In the genomic region with DNA sequence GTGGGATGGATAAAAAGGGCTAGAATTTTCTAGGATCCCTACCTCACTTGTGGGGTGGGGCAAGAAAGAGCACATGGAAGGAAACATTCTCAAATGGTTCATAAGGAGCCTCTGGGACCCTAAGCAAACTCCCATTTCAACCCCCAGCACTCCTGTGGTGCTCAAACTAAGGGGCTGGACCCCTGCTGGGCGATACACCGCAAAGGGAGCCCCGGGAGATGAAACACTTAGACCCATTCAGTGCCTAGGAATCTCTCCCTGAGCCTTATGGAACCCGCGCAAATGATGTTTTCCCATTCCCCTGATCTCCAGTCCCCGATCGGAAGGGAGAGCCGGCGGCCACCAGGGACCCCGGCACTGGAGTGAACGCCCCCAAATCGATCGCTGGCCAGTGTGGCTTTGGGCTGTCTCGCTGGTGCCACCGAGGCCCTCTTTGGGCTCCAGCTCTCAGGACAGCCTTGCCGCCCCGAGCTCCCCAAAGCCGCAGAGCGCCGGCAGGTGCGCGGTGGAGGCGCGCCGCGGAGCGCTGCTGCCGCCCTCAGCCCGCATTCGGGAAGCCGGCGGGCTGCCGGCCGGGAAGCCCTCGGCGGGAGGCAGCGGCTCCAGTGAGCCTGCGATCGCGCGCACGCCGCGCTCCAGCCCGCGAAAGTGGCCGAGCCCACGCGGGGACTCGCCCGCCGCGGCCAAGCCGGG, we compare ENCODE assay signal across 7 cellular contexts. TPM values are rescaled to one million over a fixed set of nuclear protein-coding genes. Genes with fewer than 3 reads are reported as not detected.
DNase-seq lines count a peak whose midpoint lies in the region; ATAC-seq, FAIRE-seq and TF ChIP-seq lines count a peak whose summit lies in the region.

No MANE protein-coding gene starts in this region.

- CTCF ChIA-PET in HepG2 (lab: Yijun Ruan, JAX; ENCODE audit: low intra/inter-chr PET ratio, low total read pairs), result no interaction called here

- intact Hi-C loops in HepG2 (cut with micrococcal nuclease; ENCODE audit: unreplicated experiment) (no loop called here), testis (cut with DNase I; ENCODE audit: low total_unique reads) (loop anchor here (10.0 kb wide), 2 partner anchors 108 to 218 kb away; no protein-coding TSS in a partner anchor)

- H3K4me3 ChIP-seq in MM.1S (ENCODE audit: low read length) (peak overlapping the region; percentile 68), HepG2 (replicated peaks in 1 of 3; ENCODE audit: insufficient read depth in 1 of 3, low read depth in 2 of 3, low read length in 3 of 3) (peak overlapping the region; percentile 65 to 81 (median 80)), testis (peak overlapping the region; percentile 69 to 81)

- H3K79me2 ChIP-seq in MM.1S (ENCODE audit: low read length) (no peaks in the 10 kb centered on the region), HepG2 (ENCODE audit: insufficient read depth, low read length) (no peaks in the 10 kb centered on the region)

- POLR2A ChIA-PET in HepG2 (lab: Yijun Ruan, JAX), result interaction anchor here (1.5 kb wide), 1 partner anchor 40 kb away, joined by 3 read pairs; no protein-coding TSS in a partner anchor

- H3K4me1 ChIP-seq in MM.1S (ENCODE audit: low read length) (peaks cover 5% of the 10 kb centered on the region), HepG2 (ENCODE audit: insufficient read depth, low read length) (peaks cover 64% of the 10 kb centered on the region), testis (peaks cover 13% of the 10 kb centered on the region)

- TF ChIP-seq EP300 in HepG2 (IDR thresholded peaks at IDR 0.05; ENCODE audit: low read depth in 2 of 2, low read length in 2 of 2) (no peak), HepG2 (CRISPR knock-in tag; IDR thresholded peaks at IDR 0.05; ENCODE audit: borderline replicate concordance) (no peak)

- no peak for FAIRE-seq in HepG2 (lab: Jason Lieb, UNC)

- H3K9me2 ChIP-seq in MM.1S (replicated peaks; ENCODE audit: insufficient read depth, low read length), result no peaks in the 10 kb centered on the region

- ATAC-seq in HepG2 (peak; percentile 58), GM19324 (IDR thresholded peaks at IDR 0.05; ENCODE audit: low FRiP score, unreplicated experiment) (no peak)

- TF ChIP-seq POLR2A in HepG2 (IDR thresholded peaks at IDR 0.05; ENCODE audit: insufficient read depth in 1 of 2, low read depth in 2 of 2, low read length in 2 of 2) (no peak), testis (IDR thresholded peaks at IDR 0.05) (no peak)

- H2AFZ ChIP-seq in MM.1S (ENCODE audit: low read length) (peak overlapping the region; percentile 59), HepG2 (ENCODE audit: low read length) (no peak overlapping the region)

- H3K4me2 ChIP-seq in MM.1S (ENCODE audit: low read depth, low read length) (peak overlapping the region; percentile 98), HepG2 (ENCODE audit: low read depth, low read length) (peak overlapping the region; percentile 92)

- TF ChIP-seq RAD21 in HepG2 (CRISPR knock-in tag; IDR thresholded peaks at IDR 0.05), result peak; percentile 74

- H3K9ac ChIP-seq in MM.1S (ENCODE audit: low read length) (peak overlapping the region; percentile 29; the same call in 1 of the 2 replicates), HepG2 (ENCODE audit: insufficient read depth, low read depth, low read length) (peak overlapping the region; percentile 51; the same call in 1 of the 2 replicates)

- H3K9me3 ChIP-seq in MM.1S (replicated peaks; ENCODE audit: insufficient read depth, low read length) (no peaks in the 10 kb centered on the region), HepG2 (ENCODE audit: low read length) (no peaks in the 10 kb centered on the region), testis (no peaks in the 10 kb centered on the region)

- peaks cover 16% of the 10 kb centered on the region for H3F3A ChIP-seq in MM.1S (ENCODE audit: insufficient read depth, low read length)

- in situ Hi-C loops in HepG2 (cut with HindIII; ENCODE audit: extremely low pct_ligation_motif_present, low pct_unique_long_range_greater_than_20kb), result loop anchor here (5.0 kb wide), 1 partner anchor 111 kb away; no protein-coding TSS in a partner anchor

- H3K27me3 ChIP-seq in MM.1S (replicated peaks; ENCODE audit: insufficient read depth, low read length), result no peaks in the 10 kb centered on the region; the same call in 1 of the 2 replicates
- peaks cover 0 to 21% of the 10 kb centered on the region in 2 experiments; a peak in 2 of 5 replicates for H3K27me3 ChIP-seq in HepG2 (ENCODE audit: control insufficient read depth in 1 of 2, insufficient read depth in 2 of 2, low read length in 2 of 2)
- no peaks in the 10 kb centered on the region for H3K27me3 ChIP-seq in testis

- no peak overlapping the region for H3K27ac ChIP-seq in MM.1S (ENCODE audit: low read length)
- peak overlapping the region; percentile 80 for H3K27ac ChIP-seq in caudate nucleus (ENCODE audit: low read depth, low read length)
- H3K27ac ChIP-seq in HepG2 (ENCODE audit: extremely low read length, insufficient read depth, low read length), result no peak overlapping the region
- H3K27ac ChIP-seq in testis, result peak overlapping the region; percentile 69 to 83

- H3K36me3 ChIP-seq in MM.1S (replicated peaks; ENCODE audit: insufficient read depth, low read length), result no peaks in the 10 kb centered on the region
- H3K36me3 ChIP-seq in HepG2 (replicated peaks in 1 of 2; ENCODE audit: control insufficient read depth in 1 of 2, insufficient read depth in 2 of 2, low read length in 2 of 2), result no peaks in the 10 kb centered on the region
- H3K36me3 ChIP-seq in testis (ENCODE audit: low read depth, missing control alignments), result no peaks in the 10 kb centered on the region

- BruUV-seq in HepG2 (replicated peaks; lab: Mats Ljungman, UMichigan), result no TSS peak

- DNase-seq in ELF-1 (ENCODE audit: low read depth, low spot score) (peak; percentile 49), MM.1S (peak; percentile 70), caudate nucleus (lab: John Stamatoyannopoulos, UW) (peak in 13 of 61 donors; percentile 17 to 64 (median 47)), HepG2 (ENCODE audit: low spot score) (no peak), testis (peak; percentile 23), activated gamma-delta T cell treated with Interleukin-2 at 50 U/mL for 16 hours (no peak)

- TF ChIP-seq CTCF in MM.1S (IDR thresholded peaks at IDR 0.05; ENCODE audit: low read length) (peak; percentile 23), HepG2 (CRISPR knock-in tag; IDR thresholded peaks at IDR 0.05) (peak; percentile 55), testis (IDR thresholded peaks at IDR 0.05) (no peak)

- no peaks in the 10 kb centered on the region for H4K20me1 ChIP-seq in MM.1S (ENCODE audit: insufficient read depth, low read length)
- no peaks in the 10 kb centered on the region for H4K20me1 ChIP-seq in HepG2 (ENCODE audit: insufficient read depth, low read length)

- 5% methylated on average over 17 of the region's 54 CpGs for WGBS in HepG2 (ENCODE audit: low lambda C conversion rate)
- WGBS in testis, 2 donors, result 5 to 10% methylated on average over 11 to 15 of the region's 54 CpGs

TF ChIP-seq in HepG2, 621 proteins besides CTCF, POLR2A, EP300 and RAD21 (continues in another document):
- no peak for TF ChIP-seq SUZ12 (IDR thresholded peaks at IDR 0.05; ENCODE audit: low read depth, low read length)
- TF ChIP-seq, protein P1, sequence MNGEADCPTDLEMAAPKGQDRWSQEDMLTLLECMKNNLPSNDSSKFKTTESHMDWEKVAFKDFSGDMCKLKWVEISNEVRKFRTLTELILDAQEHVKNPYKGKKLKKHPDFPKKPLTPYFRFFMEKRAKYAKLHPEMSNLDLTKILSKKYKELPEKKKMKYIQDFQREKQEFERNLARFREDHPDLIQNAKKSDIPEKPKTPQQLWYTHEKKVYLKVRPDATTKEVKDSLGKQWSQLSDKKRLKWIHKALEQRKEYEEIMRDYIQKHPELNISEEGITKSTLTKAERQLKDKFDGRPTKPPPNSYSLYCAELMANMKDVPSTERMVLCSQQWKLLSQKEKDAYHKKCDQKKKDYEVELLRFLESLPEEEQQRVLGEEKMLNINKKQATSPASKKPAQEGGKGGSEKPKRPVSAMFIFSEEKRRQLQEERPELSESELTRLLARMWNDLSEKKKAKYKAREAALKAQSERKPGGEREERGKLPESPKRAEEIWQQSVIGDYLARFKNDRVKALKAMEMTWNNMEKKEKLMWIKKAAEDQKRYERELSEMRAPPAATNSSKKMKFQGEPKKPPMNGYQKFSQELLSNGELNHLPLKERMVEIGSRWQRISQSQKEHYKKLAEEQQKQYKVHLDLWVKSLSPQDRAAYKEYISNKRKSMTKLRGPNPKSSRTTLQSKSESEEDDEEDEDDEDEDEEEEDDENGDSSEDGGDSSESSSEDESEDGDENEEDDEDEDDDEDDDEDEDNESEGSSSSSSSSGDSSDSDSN (CRISPR knock-in tag; IDR thresholded peaks at IDR 0.05), result peak; percentile 85

RNA-seq across cellular contexts. Expression of a gene that starts 1.2 kb away (rescaled TPM):
- total RNA-seq in HepG2 (2016; rRNA removed; fragmentation: Illumina TruSeq; extraction: Trizol) (0.24 and 1.1 TPM in 2 replicates), testis (1 to 10 TPM; 4.1 to 5.5 TPM)
- total RNA-seq in HepG2 (2016; cell fraction: cytosol; rRNA removed; fragmentation: Illumina TruSeq; extraction: Trizol; ENCODE audit: low read depth), result under 0.01 and 0.18 TPM in 2 replicates
- 0.22 and 0.71 TPM in 2 replicates for total RNA-seq in HepG2 (2016; cell fraction: insoluble cytoplasmic fraction; rRNA removed; fragmentation: Illumina TruSeq; extraction: Trizol)
- total RNA-seq in HepG2 (2016; cell fraction: membrane; rRNA removed; fragmentation: Illumina TruSeq; extraction: Trizol), result 0.28 and 0.49 TPM in 2 replicates
- total RNA-seq in HepG2 (2016; cell fraction: nucleus; rRNA removed; fragmentation: Illumina TruSeq; extraction: Trizol), result 1.5 and 1.9 TPM in 2 replicates
- polyA plus RNA-seq in HepG2 (2011; rRNA removed) (2.1 TPM in 2 replicates), testis (ENCODE audit: insufficient read depth, low read depth, low replicate concordance) (4.7 TPM)
- 0.59 and 1.1 TPM in 2 replicates for polyA plus RNA-seq in HepG2 (2011; cell fraction: cytosol; rRNA removed)
- polyA plus RNA-seq in HepG2 (2011; cell fraction: nucleus; rRNA removed), result 8.7 and 12.0 TPM in 2 replicates
- polyA plus RNA-seq in HepG2 (2012), result 1.0 and 1.7 TPM in 2 replicates
- polyA plus RNA-seq in HepG2 (2016; cell fraction: cytosol; fragmentation: Illumina TruSeq; extraction: Trizol; ENCODE audit: low read depth), result 0.03 and 0.07 TPM in 2 replicates
- 0.33 and 0.36 TPM in 2 replicates for polyA plus RNA-seq in HepG2 (2016; cell fraction: insoluble cytoplasmic fraction; fragmentation: Illumina TruSeq; extraction: Trizol; ENCODE audit: low read depth)
- polyA plus RNA-seq in HepG2 (2016; cell fraction: membrane; fragmentation: Illumina TruSeq; extraction: Trizol; ENCODE audit: low read depth), result 0.17 and 0.33 TPM in 2 replicates
- 3.2 and 3.4 TPM in 2 replicates for polyA plus RNA-seq in HepG2 (2016; cell fraction: nucleus; fragmentation: Illumina TruSeq; extraction: Trizol; ENCODE audit: insufficient read depth, low read depth)
- polyA minus RNA-seq in HepG2 (2011; rRNA and poly(A)+ RNA removed; ENCODE audit: low replicate concordance), result 6.7 and 14.5 TPM in 2 replicates
- polyA minus RNA-seq in HepG2 (2011; cell fraction: cytosol; rRNA and poly(A)+ RNA removed), result 1.8 and 3.3 TPM in 2 replicates
- polyA minus RNA-seq in HepG2 (2011; cell fraction: nucleus; rRNA and poly(A)+ RNA removed), result 7.1 and 8.1 TPM in 2 replicates

Comparison
In these comparisons a context has a peak if more than half of its experiments do, and no peak if none do; other contexts are left out.
1. DNase-seq: peak in ELF-1 (single experiment), MM.1S (single experiment) and testis (single experiment); none in HepG2 (single experiment) and activated gamma-delta T cell treated with Interleukin-2 at 50 U/mL for 16 hours (single experiment).
2. H3K27ac ChIP-seq: peak in caudate nucleus (single experiment) and testis (2 of 2); none in MM.1S (single experiment) and HepG2 (single experiment).
3. CTCF ChIP-seq: peak in MM.1S (single experiment) and HepG2 (single experiment); none in testis (0 of 3).
4. Peak in every context shown above with its lines, with median percentiles within 50 percentile points of each other: H3K4me3 ChIP-seq.